In genomic region chr2:113755690-113756063, GRCh38 we compare ENCODE assay signal across 8 cellular contexts. TPM values are rescaled to one million over a fixed set of nuclear protein-coding genes. Genes with fewer than 3 reads are reported as not detected.
A peak's percentile ranks its signal among the peaks of the same experiment; 100 is the strongest.
DNase-seq lines count a peak whose midpoint lies in the region; ATAC-seq and TF ChIP-seq lines count a peak whose summit lies in the region.

No MANE protein-coding gene starts in this region.

- DNase-seq in CD4-positive, alpha-beta T cell = peak in 1 of 10 experiments; percentile 1
- peak; percentile 4 to 6 for DNase-seq in activated CD4-positive, alpha-beta T cell treated with anti-CD3 and anti-CD28 coated beads, Interleukin-2, amount 50 U/mL, for 48 hours
- DNase-seq in heart right ventricle (no peak), renal cortical epithelial cell (ENCODE audit: low read depth) (peak; percentile 22)

- ATAC-seq in CD4-positive, alpha-beta T cell (ENCODE audit: poor library complexity) = no peak
- peak; percentile 0 for ATAC-seq in HG03095 (IDR thresholded peaks at IDR 0.05; ENCODE audit: unreplicated experiment)
- ATAC-seq in heart right ventricle = peak in 1 of 8 donors; percentile 5
- ATAC-seq in GM18498 (IDR thresholded peaks at IDR 0.05; ENCODE audit: unreplicated experiment) = no peak
- no peak for ATAC-seq in GM19328 (IDR thresholded peaks at IDR 0.05; ENCODE audit: unreplicated experiment)
- no peak for ATAC-seq in GM21717 (IDR thresholded peaks at IDR 0.05; ENCODE audit: unreplicated experiment)

- H3K27ac Mint-ChIP-seq in CD4-positive, alpha-beta T cell = peak overlapping the region; percentile 95

- H3K9me3 ChIP-seq in CD4-positive, alpha-beta T cell (ENCODE audit: control insufficient read depth, low read length) = no peaks in the 10 kb centered on the region
- H3K9me3 ChIP-seq in heart right ventricle = no peaks in the 10 kb centered on the region

- no peaks in the 10 kb centered on the region for H3K9me3 Mint-ChIP-seq in CD4-positive, alpha-beta T cell

- H3K27ac ChIP-seq in CD4-positive, alpha-beta T cell (ENCODE audit: low read depth, low read length) = peak overlapping the region; percentile 84
- H3K27ac ChIP-seq in heart right ventricle = peak overlapping the region; percentile 86 to 97 (median 93)

- intact Hi-C loops in CD4-positive, alpha-beta T cell (cut with DNase I, micrococcal nuclease) = loop anchor here (2.0 to 5.0 kb wide), 3 partner anchors 122 to 135 kb away; partner anchors contain the start of gene ACTR3 (in 1 of the 2)
- intact Hi-C loops in heart right ventricle (cut with DNase I) = loop anchor here in 8 of 10 donors (2.0 to 10.0 kb wide), 6 partner anchors 132 to 199 kb away; partner anchors contain the start of gene ACTR3 (in 5 of the 8)

- H3K4me1 ChIP-seq in heart right ventricle = peaks cover 0 to 45% (median 24%) of the 10 kb centered on the region in 9 donors

- H3K4me3 ChIP-seq in heart right ventricle = peak overlapping the region; percentile 65 to 96 (median 84)

- H3K4me3 Mint-ChIP-seq in CD4-positive, alpha-beta T cell = peak overlapping the region; percentile 94

- no peak for TF ChIP-seq CTCF in CD4-positive, alpha-beta T cell (IDR thresholded peaks at IDR 0.05)
- TF ChIP-seq CTCF in heart right ventricle (IDR thresholded peaks at IDR 0.05) = no peak

- H3K36me3 ChIP-seq in heart right ventricle = peaks cover 0 to 35% (median 0%) of the 10 kb centered on the region in 9 donors

- H3K36me3 Mint-ChIP-seq in CD4-positive, alpha-beta T cell (ENCODE audit: low read depth) = peaks cover 39% of the 10 kb centered on the region

- H3K4me1 Mint-ChIP-seq in CD4-positive, alpha-beta T cell (ENCODE audit: low read depth) = peaks cover 39% of the 10 kb centered on the region

- POLR2A ChIA-PET in CD4-positive, alpha-beta T cell (lab: Charles Lee) = interaction anchor here (0.9 to 2.5 kb wide), 6 partner anchors 57 to 146 kb away, joined by 3 to 48 read pairs (median 14); partner anchors contain the start of gene ACTR3

- CTCF ChIA-PET in CD4-positive, alpha-beta T cell (lab: Charles Lee) = interaction anchor here (1.8 kb wide), 1 partner anchor 152 kb away, joined by 4 read pairs; no protein-coding TSS in a partner anchor

- H3K27me3 Mint-ChIP-seq in CD4-positive, alpha-beta T cell = no peaks in the 10 kb centered on the region

- no peaks in the 10 kb centered on the region for H3K27me3 ChIP-seq in CD4-positive, alpha-beta T cell (ENCODE audit: control insufficient read depth, insufficient read depth, low read length)
- H3K27me3 ChIP-seq in heart right ventricle = no peaks in the 10 kb centered on the region

- 0% methylated on average over 9 of the region's 9 CpGs for WGBS in heart right ventricle, 2 donors

RNA-seq across cellular contexts. Expression of gene SLC35F5, which starts 0.8 kb away (rescaled TPM):
- 10 to 100 TPM; 18.3 to 19.2 TPM for total RNA-seq in CD4-positive, alpha-beta T cell
- total RNA-seq in heart right ventricle (10 to 100 TPM; 52.9 to 67.1 (median 59.2) TPM), renal cortical epithelial cell (381 and 427 TPM in 2 replicates)
- 10 to 100 TPM; 18.3 to 21.0 TPM for polyA plus RNA-seq in heart right ventricle

Comparison
In these comparisons a context has a peak if more than half of its experiments do, and no peak if none do; other contexts are left out.
1. DNase-seq: peak in activated CD4-positive, alpha-beta T cell treated with anti-CD3 and anti-CD28 coated beads, Interleukin-2, amount 50 U/mL, for 48 hours (2 of 2) and renal cortical epithelial cell (single experiment); none in heart right ventricle (0 of 2).